Comparison of ENCODE assay signal across 19 cellular contexts in genomic region chr14:36517242-36518030, GRCh38. TPM values are rescaled to one million over a fixed set of nuclear protein-coding genes. Genes with fewer than 3 reads are reported as not detected.
DNase-seq lines count a peak whose midpoint lies in the region; ATAC-seq, FAIRE-seq and TF ChIP-seq lines count a peak whose summit lies in the region.
"Had no signal": no experiment of that assay in that cellular context is flagged by ENCODE, and none has a peak within 500 bp of the region (broad histone marks: within the 10 kb centered on the region; RNA-seq: fewer than 3 reads in every experiment).

No MANE protein-coding gene starts in this region.

- H4K8ac ChIP-seq in mesenchymal stem cell (ENCODE audit: low read length): no peak overlapping the region

- BruUV-seq in PC-3 (replicated peaks; lab: Mats Ljungman, UMichigan): no TSS peak

- H3F3A ChIP-seq in PC-3 (ENCODE audit: low read length, unreplicated experiment): no peaks in the 10 kb centered on the region

- H4K20me1 ChIP-seq in astrocyte (ENCODE audit: insufficient read depth, low read length) (no peaks in the 10 kb centered on the region), PC-3 (ENCODE audit: low read length) (no peaks in the 10 kb centered on the region)
- H4K20me1 ChIP-seq: BLaER1 treated with 17β-estradiol and CSF1 and Interleukin-3, amounts not matched to agents 10 nM and 100 nM had no signal

- intact Hi-C loops in left ventricle myocardium superior (cut with micrococcal nuclease): no loop called here
- intact Hi-C loops in Right ventricle myocardium inferior (cut with DNase I): no loop called here
- intact Hi-C loops in PC-3 (cut with micrococcal nuclease): no loop called here

- no peak overlapping the region for H3K27ac ChIP-seq in astrocyte (ENCODE audit: low read depth, low read length)
- no peak overlapping the region for H3K27ac ChIP-seq in mesenchymal stem cell (ENCODE audit: low read length, poor library complexity, severe bottlenecking)
- no peak overlapping the region for H3K27ac ChIP-seq in PC-3 (ENCODE audit: low read length)
- H3K27ac ChIP-seq: BLaER1 treated with 17β-estradiol and CSF1 and Interleukin-3, amounts not matched to agents 10 nM and 100 nM; dorsolateral prefrontal cortex had no signal

- no peak overlapping the region for H4K91ac ChIP-seq in mesenchymal stem cell (ENCODE audit: low read length)

- no peak for DNase-seq in left ventricle myocardium superior
- no peak for DNase-seq in Right ventricle myocardium inferior (ENCODE audit: missing footprints)
- no peak for DNase-seq in astrocyte (ENCODE audit: low read depth)
- DNase-seq in mesenchymal stem cell: no peak
- no peak for DNase-seq in activated T-cell treated with anti-CD3 and anti-CD28 coated beads, Interleukin-2, amount 50 U/mL, for 24 hours
- DNase-seq in PC-3: no peak
- no peak for DNase-seq in SW480 (ENCODE audit: low spot score)
- no peak for DNase-seq in stimulated activated effector memory CD8-positive, alpha-beta T cell treated with anti-CD3 and anti-CD28 coated beads, Interleukin-12 subunit alpha, Interleukin-12 subunit beta, amount 100 ng/mL, for 72 hours (ENCODE audit: low spot score in 2 of 2)
- DNase-seq: activated CD4-positive, alpha-beta T cell treated with anti-CD3 and anti-CD28 coated beads for 4 hours; activated T-cell treated with anti-CD3 and anti-CD28 coated beads, Interleukin-2, amount 50 U/mL, for 72 hours; amygdala; dorsolateral prefrontal cortex; GF-D8; NCI-H1694 treated with DMSO at 0.1 percent for 48 hours; stimulated activated CD4-positive, alpha-beta T cell treated with anti-CD3 and anti-CD28 coated beads, Interleukin-4, amount 100 ng/mL, for 24 hours; stimulated activated naive CD4-positive, alpha-beta T cell; T-helper 17 cell had no signal

- H3K79me2 ChIP-seq in astrocyte (ENCODE audit: insufficient read depth, low read length): no peaks in the 10 kb centered on the region
- H3K79me2 ChIP-seq in PC-3 (ENCODE audit: low read length): no peaks in the 10 kb centered on the region

- no peak overlapping the region for H2BK12ac ChIP-seq in mesenchymal stem cell (ENCODE audit: low read length in 2 of 2)

- H3K4me3 ChIP-seq in astrocyte (ENCODE audit: insufficient read depth, low read depth, low read length): no peak overlapping the region
- no peak overlapping the region for H3K4me3 ChIP-seq in mesenchymal stem cell (ENCODE audit: insufficient read depth in 1 of 2, low read depth in 1 of 2, low read length in 2 of 2)
- H3K4me3 ChIP-seq in PC-3 (ENCODE audit: low read length): no peak overlapping the region

- H2AK5ac ChIP-seq in mesenchymal stem cell (ENCODE audit: low read length, severe bottlenecking): no peak overlapping the region

- peak overlapping the region; percentile 72 for H3K27ac Mint-ChIP-seq in astrocyte (ENCODE audit: unreplicated experiment)
- no peak overlapping the region for H3K27ac Mint-ChIP-seq in activated T-cell treated with anti-CD3 and anti-CD28 coated beads, Interleukin-2, amount 50 U/mL, for 24 hours
- H3K27ac Mint-ChIP-seq in stimulated activated effector memory CD8-positive, alpha-beta T cell treated with anti-CD3 and anti-CD28 coated beads, Interleukin-12 subunit alpha, Interleukin-12 subunit beta, amount 100 ng/mL, for 72 hours: no peak overlapping the region
- H3K27ac Mint-ChIP-seq: activated T-cell treated with anti-CD3 and anti-CD28 coated beads, Interleukin-2, amount 50 U/mL, for 72 hours; T-helper 17 cell had no signal

- no peak for TF ChIP-seq CTCF in astrocyte (IDR thresholded peaks at IDR 0.05; ENCODE audit: insufficient read depth, low read depth, low read length)
- TF ChIP-seq CTCF in PC-3 (conservative IDR thresholded peaks at IDR 0.05; ENCODE audit: low read depth, low read length): no peak

- H2AFZ ChIP-seq in astrocyte (ENCODE audit: low read depth, low read length) (no peak overlapping the region), mesenchymal stem cell (ENCODE audit: low read depth, low read length) (no peak overlapping the region), PC-3 (ENCODE audit: low read length) (no peak overlapping the region)

- H3K9ac ChIP-seq in astrocyte (ENCODE audit: low read length): no peak overlapping the region
- H3K9ac ChIP-seq in mesenchymal stem cell (ENCODE audit: low read length): no peak overlapping the region
- H3K9ac ChIP-seq in PC-3 (ENCODE audit: low read length): no peak overlapping the region
- H3K9ac ChIP-seq: BLaER1 treated with 17β-estradiol and CSF1 and Interleukin-3, amounts not matched to agents 10 nM and 100 nM had no signal

- H3K79me1 ChIP-seq in mesenchymal stem cell (replicated peaks; ENCODE audit: low read length, poor library complexity, severe bottlenecking): no peaks in the 10 kb centered on the region

- 3% methylated on average over 80 of the region's 87 CpGs for WGBS in mesenchymal stem cell

- no peak overlapping the region for H3K18ac ChIP-seq in mesenchymal stem cell (ENCODE audit: low read depth in 1 of 2, low read length in 2 of 2)

- H3K4ac ChIP-seq in mesenchymal stem cell (ENCODE audit: low read depth in 1 of 2, low read length in 2 of 2): no peak overlapping the region

- POLR2A ChIA-PET in PC-3 (lab: Charles Lee; ENCODE audit: unreplicated experiment): no interaction called here

- H2BK120ac ChIP-seq in mesenchymal stem cell (ENCODE audit: low read depth, low read length): no peak overlapping the region

- CTCF ChIA-PET in PC-3 (lab: Charles Lee): no interaction called here

- H3K4me2 ChIP-seq in astrocyte (ENCODE audit: low read length) (no peak overlapping the region), mesenchymal stem cell (ENCODE audit: low read length, poor library complexity, severe bottlenecking) (peak overlapping the region; percentile 3), PC-3 (ENCODE audit: low read length) (no peak overlapping the region)
- H3K4me2 ChIP-seq: BLaER1 treated with 17β-estradiol and CSF1 and Interleukin-3, amounts not matched to agents 10 nM and 100 nM had no signal

- peaks cover 3% of the 10 kb centered on the region for H3K36me3 Mint-ChIP-seq in astrocyte (ENCODE audit: low read depth, unreplicated experiment)
- H3K36me3 Mint-ChIP-seq in activated T-cell treated with anti-CD3 and anti-CD28 coated beads, Interleukin-2, amount 50 U/mL, for 24 hours (ENCODE audit: low read depth): no peaks in the 10 kb centered on the region
- H3K36me3 Mint-ChIP-seq in stimulated activated effector memory CD8-positive, alpha-beta T cell treated with anti-CD3 and anti-CD28 coated beads, Interleukin-12 subunit alpha, Interleukin-12 subunit beta, amount 100 ng/mL, for 72 hours: no peaks in the 10 kb centered on the region
- H3K36me3 Mint-ChIP-seq: IgD-negative memory B cell had no signal

- H3K23ac ChIP-seq in mesenchymal stem cell (ENCODE audit: low read length in 2 of 2): no peak overlapping the region

- no peak overlapping the region for H3K14ac ChIP-seq in mesenchymal stem cell (ENCODE audit: low read length in 2 of 2)

- ATAC-seq in left ventricle myocardium superior (peak; percentile 26), Right ventricle myocardium inferior (no peak), PC-3 (no peak)
- ATAC-seq in stimulated activated effector memory CD8-positive, alpha-beta T cell treated with anti-CD3 and anti-CD28 coated beads, Interleukin-12 subunit alpha, Interleukin-12 subunit beta, amount 100 ng/mL, for 72 hours: no peak
- ATAC-seq: activated T-cell treated with anti-CD3 and anti-CD28 coated beads, Interleukin-2, amount 50 U/mL, for 72 hours; T-helper 17 cell had no signal

- H3K36me3 ChIP-seq in astrocyte (ENCODE audit: insufficient read depth, low read length): no peaks in the 10 kb centered on the region
- H3K36me3 ChIP-seq in mesenchymal stem cell (ENCODE audit: control insufficient read depth in 1 of 2, insufficient read depth in 2 of 2, low read depth in 1 of 2, low read length in 2 of 2): no peaks in the 10 kb centered on the region
- no peaks in the 10 kb centered on the region for H3K36me3 ChIP-seq in PC-3 (ENCODE audit: low read depth, low read length)
- H3K36me3 ChIP-seq: BLaER1 treated with 17β-estradiol and CSF1 and Interleukin-3, amounts not matched to agents 10 nM and 100 nM had no signal

- peaks cover 12% of the 10 kb centered on the region for H3K9me3 Mint-ChIP-seq in astrocyte (ENCODE audit: unreplicated experiment)
- no peaks in the 10 kb centered on the region for H3K9me3 Mint-ChIP-seq in activated T-cell treated with anti-CD3 and anti-CD28 coated beads, Interleukin-2, amount 50 U/mL, for 24 hours
- peaks cover 2% of the 10 kb centered on the region for H3K9me3 Mint-ChIP-seq in stimulated activated effector memory CD8-positive, alpha-beta T cell treated with anti-CD3 and anti-CD28 coated beads, Interleukin-12 subunit alpha, Interleukin-12 subunit beta, amount 100 ng/mL, for 72 hours
- H3K9me3 Mint-ChIP-seq: activated T-cell treated with anti-CD3 and anti-CD28 coated beads, Interleukin-2, amount 50 U/mL, for 72 hours had no signal

- H3K4me3 Mint-ChIP-seq in astrocyte (ENCODE audit: unreplicated experiment): no peak overlapping the region
- H3K4me3 Mint-ChIP-seq in activated T-cell treated with anti-CD3 and anti-CD28 coated beads, Interleukin-2, amount 50 U/mL, for 24 hours: no peak overlapping the region
- no peak overlapping the region for H3K4me3 Mint-ChIP-seq in stimulated activated effector memory CD8-positive, alpha-beta T cell treated with anti-CD3 and anti-CD28 coated beads, Interleukin-12 subunit alpha, Interleukin-12 subunit beta, amount 100 ng/mL, for 72 hours
- H3K4me3 Mint-ChIP-seq: IgD-negative memory B cell, T-helper 17 cell had no signal

- no peaks in the 10 kb centered on the region for H3K9me2 ChIP-seq in PC-3 (replicated peaks; ENCODE audit: low read length)

- H2BK5ac ChIP-seq in mesenchymal stem cell (ENCODE audit: low read depth, low read length, poor library complexity, severe bottlenecking): no peak overlapping the region

- peaks cover 70% of the 10 kb centered on the region for H3K27me3 Mint-ChIP-seq in astrocyte (ENCODE audit: low read depth, unreplicated experiment)
- peaks cover 91% of the 10 kb centered on the region for H3K27me3 Mint-ChIP-seq in activated T-cell treated with anti-CD3 and anti-CD28 coated beads, Interleukin-2, amount 50 U/mL, for 24 hours

- peaks cover 2% of the 10 kb centered on the region for H3K4me1 Mint-ChIP-seq in astrocyte (ENCODE audit: low read depth, unreplicated experiment)
- H3K4me1 Mint-ChIP-seq in activated T-cell treated with anti-CD3 and anti-CD28 coated beads, Interleukin-2, amount 50 U/mL, for 24 hours (ENCODE audit: low read depth): peaks cover 27% of the 10 kb centered on the region
- H3K4me1 Mint-ChIP-seq in stimulated activated effector memory CD8-positive, alpha-beta T cell treated with anti-CD3 and anti-CD28 coated beads, Interleukin-12 subunit alpha, Interleukin-12 subunit beta, amount 100 ng/mL, for 72 hours: peaks cover 6% of the 10 kb centered on the region

- H3K27me3 ChIP-seq in astrocyte (ENCODE audit: insufficient read depth, low read length) (peaks cover 81% of the 10 kb centered on the region), mesenchymal stem cell (ENCODE audit: control insufficient read depth in 1 of 2, insufficient read depth in 1 of 2, low read length in 2 of 2) (peaks cover 97 to 98% of the 10 kb centered on the region in 2 experiments), PC-3 (ENCODE audit: low read length) (peaks cover 48% of the 10 kb centered on the region)

- H2BK15ac ChIP-seq in mesenchymal stem cell (ENCODE audit: low read depth, poor library complexity, severe bottlenecking): no peak overlapping the region

- H3K4me1 ChIP-seq in astrocyte (ENCODE audit: insufficient read depth, low read length) (peaks cover 6% of the 10 kb centered on the region), mesenchymal stem cell (ENCODE audit: control insufficient read depth, insufficient read depth, low read depth, low read length) (peaks cover 40% of the 10 kb centered on the region), PC-3 (ENCODE audit: insufficient read depth, low read length) (no peaks in the 10 kb centered on the region)
- H3K4me1 ChIP-seq: BLaER1 treated with 17β-estradiol and CSF1 and Interleukin-3, amounts not matched to agents 10 nM and 100 nM had no signal

- H3K9me3 ChIP-seq in astrocyte (ENCODE audit: insufficient read depth, low read depth, low read length) (peaks cover 4% of the 10 kb centered on the region), mesenchymal stem cell (ENCODE audit: control insufficient read depth, low read length) (peaks cover 4% of the 10 kb centered on the region), PC-3 (ENCODE audit: low read length) (no peaks in the 10 kb centered on the region)

- no peak for FAIRE-seq in astrocyte (lab: Jason Lieb, UNC)

RNA-seq across cellular contexts. Expression of gene NKX2-1, which starts 2.6 kb away (rescaled TPM):
- total RNA-seq in left ventricle myocardium superior (not detected), Right ventricle myocardium inferior (not detected), astrocyte (not detected in 2 replicates), PC-3 (2014; rRNA removed) (not detected in 2 replicates)
- not detected for polyA plus RNA-seq in mesenchymal stem cell (2013, experiment 1 of 2)
- polyA plus RNA-seq in mesenchymal stem cell (2013, experiment 2 of 2): not detected
- total RNA-seq: activated T-cell treated with anti-CD3 and anti-CD28 coated beads, Interleukin-2, amount 50 U/mL, for 72 hours; T-helper 17 cell had no signal
- polyA plus RNA-seq: IgD-negative memory B cell had no signal
